10 cellular contexts compared by ENCODE assay signal in genomic region chr20:63737940-63738686, GRCh38. TPM values are rescaled to one million over a fixed set of nuclear protein-coding genes. Genes with fewer than 3 reads are reported as not detected.
DNase-seq lines count a peak whose midpoint lies in the region; ATAC-seq and FAIRE-seq lines count a peak whose summit lies in the region.
"Had no signal": no experiment of that assay in that cellular context is flagged by ENCODE, and none has a peak within 500 bp of the region (broad histone marks: within the 10 kb centered on the region; RNA-seq: fewer than 3 reads in every experiment).

No MANE protein-coding gene starts in this region.

- DNase-seq in CD1c-positive myeloid dendritic cell (ENCODE audit: extremely low spot score) = peak; percentile 31
- no peak for DNase-seq in HTR-8/SVneo (ENCODE audit: insufficient read length, low spot score)
- DNase-seq in activated naive CD8-positive, alpha-beta T cell treated with anti-CD3 and anti-CD28 coated beads, Interleukin-2, amount 10 ng/mL, durations not matched to agents 7 days and 5 days = peak; percentile 69
- DNase-seq in NCI-H1436 treated with DMSO at 0.1 percent for 48 hours (lab: John Stamatoyannopoulos, UW) = no peak
- no peak for DNase-seq in NCI-H524 (lab: John Stamatoyannopoulos, UW)
- no peak for DNase-seq in hepatic stellate cell (ENCODE audit: low spot score)

- H3K27me3 ChIP-seq in mononuclear cell (ENCODE audit: insufficient read depth, low read length) = no peaks in the 10 kb centered on the region

- peaks cover 8% of the 10 kb centered on the region for H3K36me3 Mint-ChIP-seq in activated naive CD8-positive, alpha-beta T cell treated with anti-CD3 and anti-CD28 coated beads, Interleukin-2, amount 10 ng/mL, durations not matched to agents 7 days and 5 days

- FAIRE-seq in HTR-8/SVneo (lab: Jason Lieb, UNC) = peak; percentile 26
- FAIRE-seq: TTC549 had no signal

- no peaks in the 10 kb centered on the region for H3K9me3 Mint-ChIP-seq in activated naive CD8-positive, alpha-beta T cell treated with anti-CD3 and anti-CD28 coated beads, Interleukin-2, amount 10 ng/mL, durations not matched to agents 7 days and 5 days
- H3K9me3 Mint-ChIP-seq: stimulated activated naive CD8-positive, alpha-beta T cell treated with anti-CD3 and anti-CD28 coated beads, Interleukin-15, Interleukin-2, amounts not matched to agents 100 ng/mL and 50 ng/mL, for 24 hours had no signal

- POLR2A ChIA-PET in activated naive CD8-positive, alpha-beta T cell treated with anti-CD3 and anti-CD28 coated beads, Interleukin-2, amount 10 ng/mL, durations not matched to agents 7 days and 5 days (lab: Charles Lee) = interaction anchor here (1.0 to 6.4 kb wide), 6 partner anchors 10 to 96 kb away, joined by 3 to 98 read pairs (median 6); partner anchors contain the start of genes ARFRP1 and ZGPAT

- no peak for ATAC-seq in activated naive CD8-positive, alpha-beta T cell treated with anti-CD3 and anti-CD28 coated beads, Interleukin-2, amount 10 ng/mL, durations not matched to agents 7 days and 5 days (ENCODE audit: low read depth)
- no peak for ATAC-seq in HG03159 (IDR thresholded peaks at IDR 0.05; ENCODE audit: unreplicated experiment)

- peak overlapping the region; percentile 22 for H3K4me3 ChIP-seq in mononuclear cell (ENCODE audit: low read length)

- no peaks in the 10 kb centered on the region for H3K27me3 Mint-ChIP-seq in activated naive CD8-positive, alpha-beta T cell treated with anti-CD3 and anti-CD28 coated beads, Interleukin-2, amount 10 ng/mL, durations not matched to agents 7 days and 5 days
- H3K27me3 Mint-ChIP-seq: stimulated activated naive CD8-positive, alpha-beta T cell treated with anti-CD3 and anti-CD28 coated beads, Interleukin-15, Interleukin-2, amounts not matched to agents 100 ng/mL and 50 ng/mL, for 24 hours had no signal

- H3K27ac Mint-ChIP-seq in activated naive CD8-positive, alpha-beta T cell treated with anti-CD3 and anti-CD28 coated beads, Interleukin-2, amount 10 ng/mL, durations not matched to agents 7 days and 5 days = peak overlapping the region; percentile 25
- H3K27ac Mint-ChIP-seq: stimulated activated naive CD8-positive, alpha-beta T cell treated with anti-CD3 and anti-CD28 coated beads, Interleukin-15, Interleukin-2, amounts not matched to agents 100 ng/mL and 50 ng/mL, for 24 hours had no signal

- H3K4me3 Mint-ChIP-seq in activated naive CD8-positive, alpha-beta T cell treated with anti-CD3 and anti-CD28 coated beads, Interleukin-2, amount 10 ng/mL, durations not matched to agents 7 days and 5 days = peak overlapping the region; percentile 55

- H3K4me1 ChIP-seq in mononuclear cell (ENCODE audit: insufficient read depth, low read length) = peaks cover 47% of the 10 kb centered on the region

- H3K9me3 ChIP-seq in mononuclear cell (ENCODE audit: low read depth, low read length) = no peaks in the 10 kb centered on the region

- H3K4me1 Mint-ChIP-seq in activated naive CD8-positive, alpha-beta T cell treated with anti-CD3 and anti-CD28 coated beads, Interleukin-2, amount 10 ng/mL, durations not matched to agents 7 days and 5 days = peaks cover 14% of the 10 kb centered on the region

RNA-seq across cellular contexts. Expression of gene SLC2A4RG, which starts 1.5 kb away (rescaled TPM):
- total RNA-seq in activated naive CD8-positive, alpha-beta T cell treated with anti-CD3 and anti-CD28 coated beads, Interleukin-2, amount 10 ng/mL, durations not matched to agents 7 days and 5 days = 100 to 1,000 TPM; 128 to 134 TPM
- 17.1 TPM for total RNA-seq in mononuclear cell

RNA-seq across cellular contexts. Expression of gene LIME1, which starts 1.6 kb away (rescaled TPM):
- total RNA-seq in activated naive CD8-positive, alpha-beta T cell treated with anti-CD3 and anti-CD28 coated beads, Interleukin-2, amount 10 ng/mL, durations not matched to agents 7 days and 5 days = 100 to 1,000 TPM; 144 to 159 TPM
- total RNA-seq in mononuclear cell = 117 TPM

RNA-seq across cellular contexts. Expression of gene ZGPAT, which starts 30.3 kb away (rescaled TPM):
- 10 to 100 TPM; 43.0 to 44.5 TPM for total RNA-seq in activated naive CD8-positive, alpha-beta T cell treated with anti-CD3 and anti-CD28 coated beads, Interleukin-2, amount 10 ng/mL, durations not matched to agents 7 days and 5 days
- 14.0 TPM for total RNA-seq in mononuclear cell

RNA-seq across cellular contexts. Expression of gene ARFRP1, which starts 30.3 kb away (rescaled TPM):
- total RNA-seq in activated naive CD8-positive, alpha-beta T cell treated with anti-CD3 and anti-CD28 coated beads, Interleukin-2, amount 10 ng/mL, durations not matched to agents 7 days and 5 days = 10 to 100 TPM; 68.8 to 73.1 TPM
- total RNA-seq in mononuclear cell = 13.5 TPM

RNA-seq across cellular contexts. Expression of gene TNFRSF6B, which starts 41.7 kb away (rescaled TPM):
- total RNA-seq in activated naive CD8-positive, alpha-beta T cell treated with anti-CD3 and anti-CD28 coated beads, Interleukin-2, amount 10 ng/mL, durations not matched to agents 7 days and 5 days = not detected
- total RNA-seq in mononuclear cell = not detected

Comparison
In these comparisons a context has a peak if more than half of its experiments do, and no peak if none do; other contexts are left out.
1. DNase-seq: peak in CD1c-positive myeloid dendritic cell (single experiment) and activated naive CD8-positive, alpha-beta T cell treated with anti-CD3 and anti-CD28 coated beads, Interleukin-2, amount 10 ng/mL, durations not matched to agents 7 days and 5 days (single experiment); none in HTR-8/SVneo (single experiment), NCI-H1436 treated with DMSO at 0.1 percent for 48 hours (single experiment), NCI-H524 (0 of 2) and hepatic stellate cell (single experiment).